20 cellular contexts compared by ENCODE assay signal in genomic region chr5:72167790-72168189, GRCh38.
DNase-seq lines count a peak whose midpoint lies in the region; ATAC-seq and TF ChIP-seq lines count a peak whose summit lies in the region.
"Had no signal": no experiment of that assay in that cellular context is flagged by ENCODE, and none has a peak within 500 bp of the region (broad histone marks: within the 10 kb centered on the region; RNA-seq: fewer than 3 reads in every experiment).

No MANE protein-coding gene starts in this region.

- intact Hi-C loops in esophagus muscularis mucosa (cut with DNase I) (no loop called here), aorta (cut with DNase I) (no loop called here), CD14-positive monocyte (cut with micrococcal nuclease) (no loop called here)

- WGBS in esophagus muscularis mucosa: 34% methylated on average over 7 of the region's 8 CpGs
- WGBS in aorta, 2 donors: 11 to 15% methylated on average over 8 of the region's 8 CpGs

- DNase-seq in WTC11 (ENCODE audit: low spot score) (no peak), esophagus muscularis mucosa (ENCODE audit: extremely low spot score) (no peak), medulla oblongata (ENCODE audit: extremely low spot score) (peak; percentile 54), aorta (peak; percentile 72 to 82), CD14-positive monocyte (ENCODE audit: low spot score) (no peak), NCI-H69 (lab: John Stamatoyannopoulos, UW) (no peak), NCI-H1105 (lab: John Stamatoyannopoulos, UW) (no peak)
- DNase-seq: activated CD4-positive, alpha-beta T cell treated with anti-CD3 and anti-CD28 coated beads, Interleukin-2, amount 50 U/mL, for 1 hour; activated naive CD8-positive, alpha-beta T cell treated with anti-CD3 and anti-CD28 coated beads, Interleukin-2, amount 50 U/mL, for 24 hours; activated T-cell treated with anti-CD3 and anti-CD28 coated beads, Interleukin-2, amount 50 U/mL, for 48 hours; dermis blood vessel endothelial cell; DND-41; NCI-H1048; SHP77 treated with DMSO at 0.1 percent for 48 hours; stimulated activated naive CD8-positive, alpha-beta T cell treated with anti-CD3 and anti-CD28 coated beads, Interleukin-15, Interleukin-2, amounts not matched to agents 100 U/mL and 50 U/mL, for 24 hours; T1000 had no signal

- TF ChIP-seq POLR2A in esophagus muscularis mucosa (IDR thresholded peaks at IDR 0.05; ENCODE audit: low read depth): no peak

- POLR2A ChIA-PET in WTC11 (lab: Charles Lee): no interaction called here

- CTCF ChIA-PET in WTC11 (lab: Charles Lee): interaction anchor here (0.9 kb wide), 1 partner anchor 20 kb away, joined by 3 read pairs; no protein-coding TSS in a partner anchor

- ATAC-seq in WTC11: no peak
- peak; percentile 82 for ATAC-seq in aorta (ENCODE audit: low FRiP score)
- ATAC-seq: HCT116 had no signal

- TF ChIP-seq EP300 in esophagus muscularis mucosa (IDR thresholded peaks at IDR 0.05): no peak

- H3K4me3 ChIP-seq in esophagus muscularis mucosa: no peak overlapping the region
- no peak overlapping the region for H3K4me3 ChIP-seq in aorta (ENCODE audit: low read length in 2 of 2)
- H3K4me3 ChIP-seq: skin epidermis had no signal

- H3K9me3 Mint-ChIP-seq in WTC11: no peaks in the 10 kb centered on the region
- peaks cover 0 to 1% (median 0%) of the 10 kb centered on the region in 7 donors for H3K9me3 Mint-ChIP-seq in CD14-positive monocyte
- H3K9me3 Mint-ChIP-seq: activated naive CD8-positive, alpha-beta T cell treated with anti-CD3 and anti-CD28 coated beads, Interleukin-2, amount 50 U/mL, for 24 hours; memory B cell had no signal

- H3K27me3 ChIP-seq in esophagus muscularis mucosa (no peaks in the 10 kb centered on the region), aorta (ENCODE audit: control insufficient read depth in 1 of 2, insufficient read depth in 2 of 2, low read length in 1 of 2) (no peaks in the 10 kb centered on the region)

- peak overlapping the region; percentile 69 to 80 (median 72) for H3K27ac ChIP-seq in esophagus muscularis mucosa (replicated peaks in 1 of 4)
- peak overlapping the region; percentile 61 to 65 for H3K27ac ChIP-seq in aorta (ENCODE audit: low read depth in 1 of 2, low read length in 2 of 2)
- H3K27ac ChIP-seq: neutrophil had no signal

- H3K36me3 ChIP-seq in esophagus muscularis mucosa (no peaks in the 10 kb centered on the region), aorta (ENCODE audit: control insufficient read depth in 1 of 2, insufficient read depth in 2 of 2, low read length in 1 of 2) (no peaks in the 10 kb centered on the region)
- H3K36me3 ChIP-seq: neutrophil had no signal

- H3K4me1 ChIP-seq in esophagus muscularis mucosa: peaks cover 31 to 60% (median 53%) of the 10 kb centered on the region in 4 donors
- peaks cover 5 to 13% of the 10 kb centered on the region in 2 donors for H3K4me1 ChIP-seq in aorta (ENCODE audit: control insufficient read depth in 1 of 2, insufficient read depth in 2 of 2, low read length in 2 of 2)

- H3K36me3 Mint-ChIP-seq in WTC11 (no peaks in the 10 kb centered on the region), CD14-positive monocyte (no peaks in the 10 kb centered on the region)
- H3K36me3 Mint-ChIP-seq: memory B cell had no signal

- TF ChIP-seq CTCF in WTC11 (IDR thresholded peaks at IDR 0.05): no peak
- TF ChIP-seq CTCF in esophagus muscularis mucosa (IDR thresholded peaks at IDR 0.05): no peak
- TF ChIP-seq CTCF in CD14-positive monocyte (IDR thresholded peaks at IDR 0.05): no peak

- H3K4me1 Mint-ChIP-seq in WTC11 (peaks cover 66% of the 10 kb centered on the region), CD14-positive monocyte (peaks cover 3% of the 10 kb centered on the region)
- H3K4me1 Mint-ChIP-seq: memory B cell had no signal

- no peaks in the 10 kb centered on the region for H3K27me3 Mint-ChIP-seq in WTC11 (ENCODE audit: low read depth)
- peaks cover 19 to 44% (median 20%) of the 10 kb centered on the region in 3 donors for H3K27me3 Mint-ChIP-seq in CD14-positive monocyte (ENCODE audit: low read depth in 3 of 3)

- H3K4me3 Mint-ChIP-seq in WTC11 (no peak overlapping the region), CD14-positive monocyte (no peak overlapping the region)
- H3K4me3 Mint-ChIP-seq: activated naive CD8-positive, alpha-beta T cell treated with anti-CD3 and anti-CD28 coated beads, Interleukin-2, amount 50 U/mL, for 24 hours; memory B cell had no signal

- H3K9me3 ChIP-seq in esophagus muscularis mucosa: no peaks in the 10 kb centered on the region
- no peaks in the 10 kb centered on the region for H3K9me3 ChIP-seq in aorta (ENCODE audit: control insufficient read depth, low read length)
- H3K9me3 ChIP-seq: neutrophil had no signal

- peak overlapping the region; percentile 81 for H3K27ac Mint-ChIP-seq in WTC11
- H3K27ac Mint-ChIP-seq in CD14-positive monocyte: no peak overlapping the region
- H3K27ac Mint-ChIP-seq: activated naive CD8-positive, alpha-beta T cell treated with anti-CD3 and anti-CD28 coated beads, Interleukin-2, amount 50 U/mL, for 24 hours; memory B cell had no signal

TF ChIP-seq in WTC11, 78 proteins besides CTCF, POLR2A, EP300 and RAD21:
- no peak for TF ChIP-seq NR2C2 (CRISPR knock-in tag; IDR thresholded peaks at IDR 0.05)
- TF ChIP-seq, protein P1, sequence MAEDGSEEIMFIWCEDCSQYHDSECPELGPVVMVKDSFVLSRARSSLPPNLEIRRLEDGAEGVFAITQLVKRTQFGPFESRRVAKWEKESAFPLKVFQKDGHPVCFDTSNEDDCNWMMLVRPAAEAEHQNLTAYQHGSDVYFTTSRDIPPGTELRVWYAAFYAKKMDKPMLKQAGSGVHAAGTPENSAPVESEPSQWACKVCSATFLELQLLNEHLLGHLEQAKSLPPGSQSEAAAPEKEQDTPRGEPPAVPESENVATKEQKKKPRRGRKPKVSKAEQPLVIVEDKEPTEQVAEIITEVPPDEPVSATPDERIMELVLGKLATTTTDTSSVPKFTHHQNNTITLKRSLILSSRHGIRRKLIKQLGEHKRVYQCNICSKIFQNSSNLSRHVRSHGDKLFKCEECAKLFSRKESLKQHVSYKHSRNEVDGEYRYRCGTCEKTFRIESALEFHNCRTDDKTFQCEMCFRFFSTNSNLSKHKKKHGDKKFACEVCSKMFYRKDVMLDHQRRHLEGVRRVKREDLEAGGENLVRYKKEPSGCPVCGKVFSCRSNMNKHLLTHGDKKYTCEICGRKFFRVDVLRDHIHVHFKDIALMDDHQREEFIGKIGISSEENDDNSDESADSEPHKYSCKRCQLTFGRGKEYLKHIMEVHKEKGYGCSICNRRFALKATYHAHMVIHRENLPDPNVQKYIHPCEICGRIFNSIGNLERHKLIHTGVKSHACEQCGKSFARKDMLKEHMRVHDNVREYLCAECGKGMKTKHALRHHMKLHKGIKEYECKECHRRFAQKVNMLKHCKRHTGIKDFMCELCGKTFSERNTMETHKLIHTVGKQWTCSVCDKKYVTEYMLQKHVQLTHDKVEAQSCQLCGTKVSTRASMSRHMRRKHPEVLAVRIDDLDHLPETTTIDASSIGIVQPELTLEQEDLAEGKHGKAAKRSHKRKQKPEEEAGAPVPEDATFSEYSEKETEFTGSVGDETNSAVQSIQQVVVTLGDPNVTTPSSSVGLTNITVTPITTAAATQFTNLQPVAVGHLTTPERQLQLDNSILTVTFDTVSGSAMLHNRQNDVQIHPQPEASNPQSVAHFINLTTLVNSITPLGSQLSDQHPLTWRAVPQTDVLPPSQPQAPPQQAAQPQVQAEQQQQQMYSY (CRISPR knock-in tag; IDR thresholded peaks at IDR 0.05): no peak
- no peak for TF ChIP-seq TCF7 (CRISPR knock-in tag; IDR thresholded peaks at IDR 0.05; ENCODE audit: low read depth)
- no peak for TF ChIP-seq ERG (CRISPR knock-in tag; IDR thresholded peaks at IDR 0.05)
- no peak for TF ChIP-seq E2F5 (CRISPR knock-in tag; IDR thresholded peaks at IDR 0.05)
- TF ChIP-seq NR1H2 (CRISPR knock-in tag; IDR thresholded peaks at IDR 0.05): no peak
- no peak for TF ChIP-seq ZNF219 (CRISPR knock-in tag; IDR thresholded peaks at IDR 0.05; ENCODE audit: borderline replicate concordance)
- TF ChIP-seq NFATC4 (CRISPR knock-in tag; IDR thresholded peaks at IDR 0.05): no peak
- TF ChIP-seq NFYB (CRISPR knock-in tag; conservative IDR thresholded peaks at IDR 0.05; ENCODE audit: low read depth): no peak

Comparison
In these comparisons a context has a peak if more than half of its experiments do, and no peak if none do; other contexts are left out.
1. DNase-seq: peak in medulla oblongata (single experiment) and aorta (2 of 2); none in WTC11 (single experiment), esophagus muscularis mucosa (single experiment), CD14-positive monocyte (single experiment), NCI-H69 (single experiment) and NCI-H1105 (single experiment).